ENCODE assay signal across 10 cellular contexts in genomic region chr2:232419245-232420072, GRCh38. TPM values are rescaled to one million over a fixed set of nuclear protein-coding genes. Genes with fewer than 3 reads are reported as not detected.
DNase-seq lines count a peak whose midpoint lies in the region; ATAC-seq and TF ChIP-seq lines count a peak whose summit lies in the region.
"Had no signal": no experiment of that assay in that cellular context is flagged by ENCODE, and none has a peak within 500 bp of the region (broad histone marks: within the 10 kb centered on the region; RNA-seq: fewer than 3 reads in every experiment).

No MANE protein-coding gene starts in this region.

- H3K27me3 ChIP-seq in iPS-20b (ENCODE audit: insufficient read depth, low read length): peaks cover 63% of the 10 kb centered on the region

- H3K4me3 Mint-ChIP-seq in activated T-cell treated with anti-CD3 and anti-CD28 coated beads, Interleukin-2, amount 50 U/mL, for 72 hours: peak overlapping the region; percentile 69 to 85
- H3K4me3 Mint-ChIP-seq in stimulated activated naive B cell treated with anti-CD40 and anti-IgM and Interleukin-4, amounts not matched to agents 10 μg/mL and 1 μg/mL and 100 μg/mL, for 72 hours: peak overlapping the region; percentile 79 to 83
- H3K4me3 Mint-ChIP-seq: natural killer cell treated with Interleukin-12 subunit alpha and Interleukin-12 subunit beta and Interleukin-15 and Interleukin-18, amount 100 ng/mL, for 72 hours had no signal

- H3K9ac ChIP-seq in iPS-20b (ENCODE audit: low read depth, low read length): peak overlapping the region; percentile 92

- no peaks in the 10 kb centered on the region for H3K4me1 Mint-ChIP-seq in activated T-cell treated with anti-CD3 and anti-CD28 coated beads, Interleukin-2, amount 50 U/mL, for 72 hours (ENCODE audit: low read depth)
- peaks cover 14 to 29% of the 10 kb centered on the region in 2 donors for H3K4me1 Mint-ChIP-seq in stimulated activated naive B cell treated with anti-CD40 and anti-IgM and Interleukin-4, amounts not matched to agents 10 μg/mL and 1 μg/mL and 100 μg/mL, for 72 hours

- H3K27me3 Mint-ChIP-seq in activated T-cell treated with anti-CD3 and anti-CD28 coated beads, Interleukin-2, amount 50 U/mL, for 72 hours (ENCODE audit: low read depth): peaks cover 33% of the 10 kb centered on the region
- peaks cover 67 to 86% of the 10 kb centered on the region in 2 donors for H3K27me3 Mint-ChIP-seq in stimulated activated naive B cell treated with anti-CD40 and anti-IgM and Interleukin-4, amounts not matched to agents 10 μg/mL and 1 μg/mL and 100 μg/mL, for 72 hours

- ATAC-seq in activated T-cell treated with anti-CD3 and anti-CD28 coated beads, Interleukin-2, amount 50 U/mL, for 72 hours (replicated peaks in 1 of 2): peak; percentile 50 to 55
- ATAC-seq in stimulated activated naive B cell treated with anti-CD40 and anti-IgM and Interleukin-4, amounts not matched to agents 10 μg/mL and 1 μg/mL and 100 μg/mL, for 72 hours (replicated peaks): peak; percentile 21 to 37
- no peak for ATAC-seq in HG02642 (IDR thresholded peaks at IDR 0.05; ENCODE audit: poor library complexity, unreplicated experiment)

- peaks cover 1 to 7% of the 10 kb centered on the region in 2 donors for H3K9me3 Mint-ChIP-seq in activated T-cell treated with anti-CD3 and anti-CD28 coated beads, Interleukin-2, amount 50 U/mL, for 72 hours
- H3K9me3 Mint-ChIP-seq in stimulated activated naive B cell treated with anti-CD40 and anti-IgM and Interleukin-4, amounts not matched to agents 10 μg/mL and 1 μg/mL and 100 μg/mL, for 72 hours: peaks cover 0 to 4% of the 10 kb centered on the region in 2 donors
- H3K9me3 Mint-ChIP-seq: natural killer cell treated with Interleukin-12 subunit alpha and Interleukin-12 subunit beta and Interleukin-15 and Interleukin-18, amount 100 ng/mL, for 72 hours had no signal

- POLR2A ChIA-PET in RWPE1 (lab: Yijun Ruan, JAX; ENCODE audit: low non-redundant PET): no interaction called here

- peaks cover 22% of the 10 kb centered on the region; the same call in 1 of the 2 replicates for H3K4me1 ChIP-seq in iPS-20b (ENCODE audit: insufficient read depth, low read length)

- CTCF ChIA-PET in RWPE1 (lab: Yijun Ruan, JAX): interaction anchor here (0.6 to 0.9 kb wide), 4 partner anchors 20 to 564 kb away, joined by 4 to 9 read pairs (median 4); no protein-coding TSS in a partner anchor

- H3K27ac ChIP-seq in iPS-20b (ENCODE audit: low read length) (no peak overlapping the region), RWPE1 (no peak overlapping the region)

- H3K36me3 ChIP-seq in iPS-20b (ENCODE audit: insufficient read depth, low read depth, low read length): peaks cover 40% of the 10 kb centered on the region

- H3K36me3 Mint-ChIP-seq in activated T-cell treated with anti-CD3 and anti-CD28 coated beads, Interleukin-2, amount 50 U/mL, for 72 hours (ENCODE audit: insufficient read depth in 2 of 2): peaks cover 0 to 7% of the 10 kb centered on the region in 2 donors
- peaks cover 0 to 8% of the 10 kb centered on the region in 2 donors for H3K36me3 Mint-ChIP-seq in stimulated activated naive B cell treated with anti-CD40 and anti-IgM and Interleukin-4, amounts not matched to agents 10 μg/mL and 1 μg/mL and 100 μg/mL, for 72 hours
- H3K36me3 Mint-ChIP-seq: natural killer cell treated with Interleukin-12 subunit alpha and Interleukin-12 subunit beta and Interleukin-15 and Interleukin-18, amount 100 ng/mL, for 72 hours had no signal

- H3K4me3 ChIP-seq in iPS-20b (ENCODE audit: low read length): peak overlapping the region; percentile 89

- no peak for TF ChIP-seq CTCF in RWPE1 (conservative IDR thresholded peaks at IDR 0.05; ENCODE audit: low read depth)

- DNase-seq in NCI-H2227 (lab: John Stamatoyannopoulos, UW; ENCODE audit: unreplicated experiment) (peak; percentile 41), NCI-H2227 treated with DMSO at 0.1 percent for 48 hours (lab: John Stamatoyannopoulos, UW) (no peak), RWPE1 (ENCODE audit: low spot score) (no peak), NCI-H2081 treated with DMSO at 0.1 percent for 48 hours (lab: John Stamatoyannopoulos, UW) (no peak)
- no peak for DNase-seq in activated T-cell treated with anti-CD3 and anti-CD28 coated beads, Interleukin-2, amount 50 U/mL, for 72 hours
- no peak for DNase-seq in stimulated activated naive B cell treated with anti-CD40 and anti-IgM and Interleukin-4, amounts not matched to agents 10 μg/mL and 1 μg/mL and 100 μg/mL, for 72 hours

- no peak overlapping the region for H3K27ac Mint-ChIP-seq in activated T-cell treated with anti-CD3 and anti-CD28 coated beads, Interleukin-2, amount 50 U/mL, for 72 hours
- H3K27ac Mint-ChIP-seq in stimulated activated naive B cell treated with anti-CD40 and anti-IgM and Interleukin-4, amounts not matched to agents 10 μg/mL and 1 μg/mL and 100 μg/mL, for 72 hours: no peak overlapping the region
- H3K27ac Mint-ChIP-seq: natural killer cell treated with Interleukin-12 subunit alpha and Interleukin-12 subunit beta and Interleukin-15 and Interleukin-18, amount 100 ng/mL, for 72 hours had no signal

- peaks cover 8% of the 10 kb centered on the region; the same call in 1 of the 2 replicates for H3K9me3 ChIP-seq in iPS-20b (ENCODE audit: insufficient read depth, low read depth, low read length)

RNA-seq across cellular contexts. Expression of gene ALPG, which starts 12.8 kb away (rescaled TPM):
- total RNA-seq in activated T-cell treated with anti-CD3 and anti-CD28 coated beads, Interleukin-2, amount 50 U/mL, for 72 hours: not detected
- total RNA-seq: LHCN-M2; natural killer cell treated with Interleukin-12 subunit alpha and Interleukin-12 subunit beta and Interleukin-15 and Interleukin-18, amount 100 ng/mL, for 72 hours had no signal

RNA-seq across cellular contexts. Expression of gene ALPI, which starts 36.5 kb away (rescaled TPM):
- total RNA-seq in activated T-cell treated with anti-CD3 and anti-CD28 coated beads, Interleukin-2, amount 50 U/mL, for 72 hours: not detected
- total RNA-seq: LHCN-M2; natural killer cell treated with Interleukin-12 subunit alpha and Interleukin-12 subunit beta and Interleukin-15 and Interleukin-18, amount 100 ng/mL, for 72 hours had no signal

RNA-seq across cellular contexts. Expression of gene ALPP, which starts 40.9 kb away (rescaled TPM):
- total RNA-seq in activated T-cell treated with anti-CD3 and anti-CD28 coated beads, Interleukin-2, amount 50 U/mL, for 72 hours: not detected
- total RNA-seq: LHCN-M2; natural killer cell treated with Interleukin-12 subunit alpha and Interleukin-12 subunit beta and Interleukin-15 and Interleukin-18, amount 100 ng/mL, for 72 hours had no signal
